ENCODE assay signal across 11 cellular contexts in the genomic region with DNA sequence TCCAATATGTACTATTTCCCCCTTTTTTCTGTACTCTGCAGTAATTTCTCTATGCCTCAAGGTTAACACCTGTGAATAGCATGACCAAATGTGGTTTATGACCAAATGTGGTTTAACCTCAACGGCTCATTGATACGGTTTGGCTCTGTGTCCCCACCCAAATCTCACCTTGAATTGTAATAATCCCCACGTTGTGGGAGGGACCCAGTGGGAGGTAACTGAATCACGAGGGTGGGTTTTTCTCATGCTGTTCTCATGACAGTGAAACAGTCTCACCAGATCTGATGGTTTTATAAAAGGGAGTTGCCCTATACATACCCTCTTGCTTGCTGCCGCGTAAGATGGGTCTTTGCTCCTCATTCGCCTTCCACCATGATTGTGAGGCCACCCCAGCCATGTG. TPM values are rescaled to one million over a fixed set of nuclear protein-coding genes. Genes with fewer than 3 reads are reported as not detected.
DNase-seq lines count a peak whose midpoint lies in the region; ATAC-seq and TF ChIP-seq lines count a peak whose summit lies in the region.
"Had no signal": no experiment of that assay in that cellular context is flagged by ENCODE, and none has a peak within 500 bp of the region (broad histone marks: within the 10 kb centered on the region; RNA-seq: fewer than 3 reads in every experiment).

No MANE protein-coding gene starts in this region.

- H3K9me2 ChIP-seq in hepatocyte (replicated peaks; ENCODE audit: insufficient read depth) = no peaks in the 10 kb centered on the region

- TF ChIP-seq CTCF in GM12865 (IDR thresholded peaks at IDR 0.05; ENCODE audit: insufficient read depth, low read depth, low read length, missing control alignments) (no peak), hepatocyte (IDR thresholded peaks at IDR 0.05; ENCODE audit: poor library complexity) (no peak)

- H3K9me3 ChIP-seq in T-helper 17 cell (ENCODE audit: control insufficient read depth, low read length, poor library complexity, severe bottlenecking) (no peaks in the 10 kb centered on the region), hepatocyte (ENCODE audit: low read depth) (no peaks in the 10 kb centered on the region)
- H3K9me3 ChIP-seq: MG63 had no signal

- H2AFZ ChIP-seq in hepatocyte = no peak overlapping the region

- no peaks in the 10 kb centered on the region for H3K27me3 Mint-ChIP-seq in T-helper 17 cell

- H3K79me2 ChIP-seq in hepatocyte = peaks cover 33% of the 10 kb centered on the region

- H3K27me3 ChIP-seq in hepatocyte = no peaks in the 10 kb centered on the region
- H3K27me3 ChIP-seq: MG63 had no signal

- H4K20me1 ChIP-seq in hepatocyte (ENCODE audit: insufficient read depth, poor library complexity, severe bottlenecking) = no peaks in the 10 kb centered on the region

- ATAC-seq in GM19463 (IDR thresholded peaks at IDR 0.05; ENCODE audit: unreplicated experiment) = peak; percentile 54
- ATAC-seq in T-helper 17 cell = peak; percentile 46
- no peak for ATAC-seq in HG03139 (IDR thresholded peaks at IDR 0.05; ENCODE audit: unreplicated experiment)
- no peak for ATAC-seq in left ventricle myocardium superior

- H3K36me3 Mint-ChIP-seq in T-helper 17 cell (ENCODE audit: low read depth) = peaks cover 14% of the 10 kb centered on the region

- DNase-seq in GM12865 (ENCODE audit: low read depth) (peak; percentile 43), T-helper 17 cell (no peak), hepatocyte (ENCODE audit: low spot score) (no peak), DMS114 treated with DMSO at 0.1 percent for 48 hours (lab: John Stamatoyannopoulos, UW; ENCODE audit: unreplicated experiment) (no peak), activated gamma-delta T cell (lab: John Stamatoyannopoulos, UW) (no peak), left ventricle myocardium superior (no peak)
- DNase-seq: COR-L47, MG63, retina had no signal

- 85% methylated on average over 7 of the region's 7 CpGs for WGBS in hepatocyte (ENCODE audit: low lambda C conversion rate, missing lambda C conversion rate)

- no peak overlapping the region for H3K4me3 Mint-ChIP-seq in T-helper 17 cell

- intact Hi-C loops in left ventricle myocardium superior (cut with micrococcal nuclease) = no loop called here

- H3K4me1 ChIP-seq in hepatocyte (ENCODE audit: insufficient read depth) = no peaks in the 10 kb centered on the region

- H3K4me3 ChIP-seq in GM12865 (ENCODE audit: low read depth, low read length) (no peak overlapping the region), hepatocyte (no peak overlapping the region)
- H3K4me3 ChIP-seq: MG63 had no signal

- peaks cover 39% of the 10 kb centered on the region for H3K4me1 Mint-ChIP-seq in T-helper 17 cell

- no peaks in the 10 kb centered on the region for H3K36me3 ChIP-seq in hepatocyte (replicated peaks; ENCODE audit: insufficient read depth, low read depth)

- peak overlapping the region; percentile 35 for H3K27ac ChIP-seq in hepatocyte

- H3K27ac Mint-ChIP-seq in T-helper 17 cell = peak overlapping the region; percentile 49

- no peak overlapping the region for H3K4me2 ChIP-seq in hepatocyte

RNA-seq across cellular contexts. Expression of a gene that starts 18.7 kb away (rescaled TPM):
- 10 to 100 TPM; 70.5 to 73.1 TPM for total RNA-seq in T-helper 17 cell
- total RNA-seq in hepatocyte = 70.8 and 81.3 TPM in 2 replicates
- polyA plus RNA-seq in hepatocyte = 39.9 and 61.0 TPM in 2 replicates
- total RNA-seq in left ventricle myocardium superior = 69.1 TPM

Comparison
In these comparisons a context has a peak if more than half of its experiments do, and no peak if none do; other contexts are left out.
1. ATAC-seq: peak in GM19463 (single experiment) and T-helper 17 cell (single experiment); none in HG03139 (single experiment) and left ventricle myocardium superior (single experiment).